In genomic region chr1:10835423-10836421, GRCh38 we compare ENCODE assay signal across 8 cellular contexts. TPM values are rescaled to one million over a fixed set of nuclear protein-coding genes. Genes with fewer than 3 reads are reported as not detected.
DNase-seq lines count a peak whose midpoint lies in the region; ATAC-seq and TF ChIP-seq lines count a peak whose summit lies in the region.

No MANE protein-coding gene starts in this region.

- peaks cover 11% of the 10 kb centered on the region for H3K9me3 Mint-ChIP-seq in glutamatergic neuron (ENCODE audit: unreplicated experiment)
- H3K9me3 Mint-ChIP-seq in stimulated activated effector memory CD8-positive, alpha-beta T cell treated with anti-CD3 and anti-CD28 coated beads, Interleukin-12 subunit alpha, Interleukin-12 subunit beta, amount 100 ng/mL, for 72 hours, result no peaks in the 10 kb centered on the region

- H3K4me1 ChIP-seq in HUES48 (ENCODE audit: control insufficient read depth, insufficient read depth, low read length) (peaks cover 27% of the 10 kb centered on the region), upper lobe of left lung (peaks cover 3 to 9% (median 7%) of the 10 kb centered on the region in 4 donors)

- H3K36me3 Mint-ChIP-seq in glutamatergic neuron (ENCODE audit: unreplicated experiment), result no peaks in the 10 kb centered on the region
- no peaks in the 10 kb centered on the region for H3K36me3 Mint-ChIP-seq in stimulated activated effector memory CD8-positive, alpha-beta T cell treated with anti-CD3 and anti-CD28 coated beads, Interleukin-12 subunit alpha, Interleukin-12 subunit beta, amount 100 ng/mL, for 72 hours

- H3K27me3 ChIP-seq in HUES48 (ENCODE audit: control insufficient read depth, insufficient read depth, low read length) (peaks cover 6% of the 10 kb centered on the region), upper lobe of left lung (peaks cover 0 to 9% (median 2%) of the 10 kb centered on the region in 4 donors)

- H3K27ac ChIP-seq in HUES48 (ENCODE audit: low read depth, low read length) (peak overlapping the region; percentile 28), upper lobe of left lung (no peak overlapping the region)

- peak; percentile 6 for DNase-seq in AG10803 (ENCODE audit: low read depth)
- peak; percentile 59 for DNase-seq in OCI-M1 (lab: John Stamatoyannopoulos, UW)
- peak; percentile 89 for DNase-seq in glutamatergic neuron
- DNase-seq in upper lobe of left lung, result peak; percentile 73 to 85
- no peak for DNase-seq in ACHN
- no peak for DNase-seq in activated CD4-positive, CD25-positive, alpha-beta regulatory T cell treated with anti-CD3 and anti-CD28 coated beads, Interleukin-2, amount 50 U/mL, for 72 hours
- no peak for DNase-seq in stimulated activated effector memory CD8-positive, alpha-beta T cell treated with anti-CD3 and anti-CD28 coated beads, Interleukin-12 subunit alpha, Interleukin-12 subunit beta, amount 100 ng/mL, for 72 hours (ENCODE audit: low spot score in 2 of 2)

- no peaks in the 10 kb centered on the region for H3K9me3 ChIP-seq in HUES48 (ENCODE audit: control insufficient read depth, insufficient read depth, low read length)
- H3K9me3 ChIP-seq in upper lobe of left lung, result no peaks in the 10 kb centered on the region

- TF ChIP-seq POLR2A in upper lobe of left lung (IDR thresholded peaks at IDR 0.05), result no peak

- no peak overlapping the region for H3K9ac ChIP-seq in HUES48 (ENCODE audit: low read depth, low read length)

- H3K36me3 ChIP-seq in HUES48 (ENCODE audit: control insufficient read depth, insufficient read depth, low read length), result no peaks in the 10 kb centered on the region
- H3K36me3 ChIP-seq in upper lobe of left lung, result no peaks in the 10 kb centered on the region

- peak overlapping the region; percentile 75 for H3K4me3 Mint-ChIP-seq in glutamatergic neuron (ENCODE audit: unreplicated experiment)
- H3K4me3 Mint-ChIP-seq in stimulated activated effector memory CD8-positive, alpha-beta T cell treated with anti-CD3 and anti-CD28 coated beads, Interleukin-12 subunit alpha, Interleukin-12 subunit beta, amount 100 ng/mL, for 72 hours, result no peak overlapping the region

- no peak for TF ChIP-seq EP300 in upper lobe of left lung (IDR thresholded peaks at IDR 0.05)

- in situ Hi-C loops in ACHN (cut with HindIII; ENCODE audit: low pct_ligation_motif_present, low pct_unique_long_range_greater_than_20kb, low sequenced_read_pairs), result no loop called here

- H3K27ac Mint-ChIP-seq in glutamatergic neuron (ENCODE audit: unreplicated experiment), result peak overlapping the region; percentile 62
- no peak overlapping the region for H3K27ac Mint-ChIP-seq in stimulated activated effector memory CD8-positive, alpha-beta T cell treated with anti-CD3 and anti-CD28 coated beads, Interleukin-12 subunit alpha, Interleukin-12 subunit beta, amount 100 ng/mL, for 72 hours

- 39 to 47% methylated on average over 9 to 30 of the region's 44 CpGs for WGBS in upper lobe of left lung, 2 donors

- ATAC-seq in upper lobe of left lung (ENCODE audit: low FRiP score in 2 of 2), result peak; percentile 29 to 59
- no peak for ATAC-seq in stimulated activated effector memory CD8-positive, alpha-beta T cell treated with anti-CD3 and anti-CD28 coated beads, Interleukin-12 subunit alpha, Interleukin-12 subunit beta, amount 100 ng/mL, for 72 hours

- peaks cover 11% of the 10 kb centered on the region for H3K27me3 Mint-ChIP-seq in glutamatergic neuron (ENCODE audit: unreplicated experiment)

- H3K4me3 ChIP-seq in AG10803 (ENCODE audit: low read length) (no peak overlapping the region), HUES48 (ENCODE audit: low read depth, low read length) (peak overlapping the region; percentile 28; the same call in 1 of the 2 replicates), upper lobe of left lung (peak overlapping the region in 2 of 4 donors; percentile 12 to 29)

- H3K4me1 Mint-ChIP-seq in glutamatergic neuron (ENCODE audit: low read depth, unreplicated experiment), result peaks cover 20% of the 10 kb centered on the region
- H3K4me1 Mint-ChIP-seq in stimulated activated effector memory CD8-positive, alpha-beta T cell treated with anti-CD3 and anti-CD28 coated beads, Interleukin-12 subunit alpha, Interleukin-12 subunit beta, amount 100 ng/mL, for 72 hours, result peaks cover 12% of the 10 kb centered on the region

- TF ChIP-seq CTCF in AG10803 (conservative IDR thresholded peaks at IDR 0.05; ENCODE audit: low read length) (no peak), glutamatergic neuron (IDR thresholded peaks at IDR 0.05; ENCODE audit: partially characterized antibody, unreplicated experiment) (no peak), upper lobe of left lung (IDR thresholded peaks at IDR 0.05) (peak in 2 of 6 experiments; percentile 6 to 19)

RNA-seq across cellular contexts. Expression of gene CASZ1, which starts 39.3 kb away (rescaled TPM):
- total RNA-seq in glutamatergic neuron (ENCODE audit: unreplicated experiment), result 18.3 TPM
- 100 to 1,000 TPM in 2 of 6 donors, 10 to 100 TPM in 4; 39.7 to 112 (median 60.8) TPM for total RNA-seq in upper lobe of left lung

Comparison
In these comparisons a context has a peak if more than half of its experiments do, and no peak if none do; other contexts are left out.
1. DNase-seq: peak in AG10803 (single experiment), OCI-M1 (single experiment), glutamatergic neuron (single experiment) and upper lobe of left lung (2 of 2); none in ACHN (single experiment), activated CD4-positive, CD25-positive, alpha-beta regulatory T cell treated with anti-CD3 and anti-CD28 coated beads, Interleukin-2, amount 50 U/mL, for 72 hours (single experiment) and stimulated activated effector memory CD8-positive, alpha-beta T cell treated with anti-CD3 and anti-CD28 coated beads, Interleukin-12 subunit alpha, Interleukin-12 subunit beta, amount 100 ng/mL, for 72 hours (0 of 2).